Comparison of ENCODE assay signal across 8 cellular contexts in the genomic region with DNA sequence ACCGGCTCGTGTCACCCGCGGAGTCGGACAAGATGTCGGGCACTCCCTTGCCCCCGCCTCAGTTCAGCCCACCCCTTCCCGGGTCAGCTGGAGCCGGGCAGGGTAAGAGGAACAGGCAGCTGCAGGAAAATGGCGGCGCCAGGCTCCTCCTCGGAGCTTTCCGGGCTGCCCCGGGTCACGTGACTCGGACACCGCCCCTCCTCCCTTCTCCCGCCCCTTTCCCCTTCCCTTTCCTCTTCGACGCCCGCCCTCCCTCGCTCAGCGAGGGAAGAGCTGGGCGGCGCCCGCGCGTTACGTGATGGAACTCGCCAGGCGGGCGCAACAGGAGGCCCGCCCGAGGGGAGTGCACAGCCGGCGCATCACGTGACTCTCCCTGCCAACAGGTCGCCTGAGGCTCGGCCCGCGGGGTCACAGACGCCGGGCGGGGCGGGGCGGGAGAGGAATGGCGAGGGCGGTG. TPM values are rescaled to one million over a fixed set of nuclear protein-coding genes. Genes with fewer than 3 reads are reported as not detected.
DNase-seq lines count a peak whose midpoint lies in the region; ATAC-seq, FAIRE-seq and TF ChIP-seq lines count a peak whose summit lies in the region.

A gene with protein sequence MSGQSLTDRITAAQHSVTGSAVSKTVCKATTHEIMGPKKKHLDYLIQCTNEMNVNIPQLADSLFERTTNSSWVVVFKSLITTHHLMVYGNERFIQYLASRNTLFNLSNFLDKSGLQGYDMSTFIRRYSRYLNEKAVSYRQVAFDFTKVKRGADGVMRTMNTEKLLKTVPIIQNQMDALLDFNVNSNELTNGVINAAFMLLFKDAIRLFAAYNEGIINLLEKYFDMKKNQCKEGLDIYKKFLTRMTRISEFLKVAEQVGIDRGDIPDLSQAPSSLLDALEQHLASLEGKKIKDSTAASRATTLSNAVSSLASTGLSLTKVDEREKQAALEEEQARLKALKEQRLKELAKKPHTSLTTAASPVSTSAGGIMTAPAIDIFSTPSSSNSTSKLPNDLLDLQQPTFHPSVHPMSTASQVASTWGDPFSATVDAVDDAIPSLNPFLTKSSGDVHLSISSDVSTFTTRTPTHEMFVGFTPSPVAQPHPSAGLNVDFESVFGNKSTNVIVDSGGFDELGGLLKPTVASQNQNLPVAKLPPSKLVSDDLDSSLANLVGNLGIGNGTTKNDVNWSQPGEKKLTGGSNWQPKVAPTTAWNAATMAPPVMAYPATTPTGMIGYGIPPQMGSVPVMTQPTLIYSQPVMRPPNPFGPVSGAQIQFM (minus strand): TSS at position 134 of the 457 bp plus-strand sequence. CDS start 304 bp downstream, outside the sequence.

- POLR2A ChIA-PET in HepG2 (lab: Yijun Ruan, JAX) = interaction anchor here (0.7 to 2.2 kb wide), 18 partner anchors 13 to 421 kb away, joined by 3 to 11 read pairs (median 5); a partner anchor contains a TSS

- peaks cover 0 to 5% of the 10 kb centered on the region in 2 experiments; a peak in 1 of 5 replicates for H3K27me3 ChIP-seq in HepG2 (ENCODE audit: control insufficient read depth in 1 of 2, insufficient read depth in 2 of 2, low read length in 2 of 2)

- DNase-seq in NCI-H774 (lab: John Stamatoyannopoulos, UW) (peak; percentile 100), dermis blood vessel endothelial cell (peak; percentile 99), HepG2 (ENCODE audit: low spot score) (peak; percentile 96)
- peak; percentile 95 to 96 for DNase-seq in activated CD4-positive, alpha-beta T cell treated with anti-CD3 and anti-CD28 coated beads, Interleukin-2, amount 50 U/mL, for 4 hours
- DNase-seq in stimulated activated CD4-positive, alpha-beta T cell treated with anti-CD3 and anti-CD28 coated beads, Interleukin-4, amount 100 ng/mL, for 1 hour = peak; percentile 97

- peaks cover 32% of the 10 kb centered on the region for H3K4me1 ChIP-seq in HepG2 (ENCODE audit: insufficient read depth, low read length)

- TF ChIP-seq RAD21 in HepG2 (CRISPR knock-in tag; IDR thresholded peaks at IDR 0.05) = peak; percentile 63

- H3K27ac ChIP-seq in C4-2B = peak within 1 kb of the TSS; percentile 84
- peak within 1 kb of the TSS; percentile 86 for H3K27ac ChIP-seq in HepG2 (ENCODE audit: extremely low read length, insufficient read depth, low read length)

- peak within 1 kb of the TSS; percentile 58 for H2AFZ ChIP-seq in HepG2 (ENCODE audit: low read length)

- peak; percentile 44 for FAIRE-seq in HepG2 (lab: Jason Lieb, UNC)

- 0% methylated on average over 29 of the region's 48 CpGs for WGBS in HepG2 (ENCODE audit: low lambda C conversion rate)

- peak; percentile 65 to 81 for TF ChIP-seq POLR2A in HepG2 (IDR thresholded peaks at IDR 0.05; ENCODE audit: insufficient read depth in 1 of 2, low read depth in 2 of 2, low read length in 2 of 2)

- ATAC-seq in GM19395 (IDR thresholded peaks at IDR 0.05; ENCODE audit: unreplicated experiment) (peak; percentile 83), HG03565 (IDR thresholded peaks at IDR 0.05; ENCODE audit: unreplicated experiment) (peak; percentile 81), HepG2 (peak; percentile 92)

- H3K4me2 ChIP-seq in HepG2 (ENCODE audit: low read depth, low read length) = peak within 1 kb of the TSS; percentile 95

- CTCF ChIA-PET in HepG2 (lab: Yijun Ruan, JAX; ENCODE audit: low intra/inter-chr PET ratio, low total read pairs) = no interaction called here

- intact Hi-C loops in HepG2 (cut with micrococcal nuclease; ENCODE audit: unreplicated experiment) = loop anchor here (2.0 to 10.0 kb wide), 3 partner anchors 124 to 444 kb away; a partner anchor contains a TSS

- peaks cover 35% of the 10 kb centered on the region for H4K20me1 ChIP-seq in HepG2 (ENCODE audit: insufficient read depth, low read length)

- in situ Hi-C loops in HepG2 (cut with HindIII; ENCODE audit: extremely low pct_ligation_motif_present, low pct_unique_long_range_greater_than_20kb) = no loop called here

- TF ChIP-seq CTCF in C4-2B (conservative IDR thresholded peaks at IDR 0.05) = no peak
- TF ChIP-seq CTCF in HepG2 (CRISPR knock-in tag; IDR thresholded peaks at IDR 0.05) = peak; percentile 45

- peak within 1 kb of the TSS; percentile 83 to 99 (median 84) for H3K4me3 ChIP-seq in HepG2 (replicated peaks in 1 of 3; ENCODE audit: insufficient read depth in 1 of 3, low read depth in 2 of 3, low read length in 3 of 3)

- no peaks in the 10 kb centered on the region for H3K9me3 ChIP-seq in HepG2 (ENCODE audit: low read length)

- H3K9ac ChIP-seq in HepG2 (ENCODE audit: insufficient read depth, low read depth, low read length) = peak within 1 kb of the TSS; percentile 91

- H3K36me3 ChIP-seq in HepG2 (replicated peaks in 1 of 2; ENCODE audit: control insufficient read depth in 1 of 2, insufficient read depth in 2 of 2, low read length in 2 of 2) = no peaks in the 10 kb centered on the region

- H3K79me2 ChIP-seq in HepG2 (ENCODE audit: insufficient read depth, low read length) = peaks cover 47% of the 10 kb centered on the region

- BruUV-seq in HepG2 (replicated peaks; lab: Mats Ljungman, UMichigan) = no TSS peak

- TF ChIP-seq EP300 in HepG2 (IDR thresholded peaks at IDR 0.05; ENCODE audit: low read depth in 2 of 2, low read length in 2 of 2) (peak in 1 of 2 experiments; percentile 73; a peak in 2 of 4 replicates), HepG2 (CRISPR knock-in tag; IDR thresholded peaks at IDR 0.05; ENCODE audit: borderline replicate concordance) (peak; percentile 26; the same call in 1 of the 2 replicates)

TF ChIP-seq in HepG2, 621 proteins besides CTCF, POLR2A, EP300 and RAD21 (continues in another document):
- TF ChIP-seq ZSCAN20 (CRISPR knock-in tag; IDR thresholded peaks at IDR 0.05; ENCODE audit: borderline replicate concordance) (no peak), ZNF788 (CRISPR knock-in tag; IDR thresholded peaks at IDR 0.05; ENCODE audit: borderline replicate concordance) (peak; percentile 77; the same call in 1 of the 2 replicates), ZNF615 (CRISPR knock-in tag; IDR thresholded peaks at IDR 0.05; ENCODE audit: borderline replicate concordance) (no peak), FOXK2 (IDR thresholded peaks at IDR 0.05) (peak; percentile 82), ZNF101 (CRISPR knock-in tag; IDR thresholded peaks at IDR 0.05; ENCODE audit: borderline replicate concordance, low read depth) (no peak), HDAC6 (IDR thresholded peaks at IDR 0.05; ENCODE audit: low read depth, low read length) (no peak), RFX1 (IDR thresholded peaks at IDR 0.05) (no peak)
- TF ChIP-seq, protein P1, sequence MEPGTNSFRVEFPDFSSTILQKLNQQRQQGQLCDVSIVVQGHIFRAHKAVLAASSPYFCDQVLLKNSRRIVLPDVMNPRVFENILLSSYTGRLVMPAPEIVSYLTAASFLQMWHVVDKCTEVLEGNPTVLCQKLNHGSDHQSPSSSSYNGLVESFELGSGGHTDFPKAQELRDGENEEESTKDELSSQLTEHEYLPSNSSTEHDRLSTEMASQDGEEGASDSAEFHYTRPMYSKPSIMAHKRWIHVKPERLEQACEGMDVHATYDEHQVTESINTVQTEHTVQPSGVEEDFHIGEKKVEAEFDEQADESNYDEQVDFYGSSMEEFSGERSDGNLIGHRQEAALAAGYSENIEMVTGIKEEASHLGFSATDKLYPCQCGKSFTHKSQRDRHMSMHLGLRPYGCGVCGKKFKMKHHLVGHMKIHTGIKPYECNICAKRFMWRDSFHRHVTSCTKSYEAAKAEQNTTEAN (CRISPR knock-in tag; conservative IDR thresholded peaks at IDR 0.05) = no peak

RNA-seq across cellular contexts. Expression of the gene that starts here (rescaled TPM):
- 238 and 240 TPM in 2 replicates for total RNA-seq in dermis blood vessel endothelial cell
- 97.6 and 122 TPM in 2 replicates for total RNA-seq in HepG2 (2016; rRNA removed; fragmentation: Illumina TruSeq; extraction: Trizol)
- total RNA-seq in HepG2 (2016; cell fraction: cytosol; rRNA removed; fragmentation: Illumina TruSeq; extraction: Trizol; ENCODE audit: low read depth) = 185 and 210 TPM in 2 replicates
- total RNA-seq in HepG2 (2016; cell fraction: insoluble cytoplasmic fraction; rRNA removed; fragmentation: Illumina TruSeq; extraction: Trizol) = 99.5 and 114 TPM in 2 replicates
- total RNA-seq in HepG2 (2016; cell fraction: membrane; rRNA removed; fragmentation: Illumina TruSeq; extraction: Trizol) = 78.0 and 99.1 TPM in 2 replicates
- 105 and 121 TPM in 2 replicates for total RNA-seq in HepG2 (2016; cell fraction: nucleus; rRNA removed; fragmentation: Illumina TruSeq; extraction: Trizol)
- polyA plus RNA-seq in HepG2 (2011; rRNA removed) = 148 and 154 TPM in 2 replicates
- 71.2 and 106 TPM in 2 replicates for polyA plus RNA-seq in HepG2 (2011; cell fraction: cytosol; rRNA removed)
- polyA plus RNA-seq in HepG2 (2011; cell fraction: nucleus; rRNA removed) = 84.2 and 123 TPM in 2 replicates
- 83.5 and 95.3 TPM in 2 replicates for polyA plus RNA-seq in HepG2 (2012)
- polyA plus RNA-seq in HepG2 (2016; cell fraction: cytosol; fragmentation: Illumina TruSeq; extraction: Trizol; ENCODE audit: low read depth) = 4.3 and 4.7 TPM in 2 replicates
- polyA plus RNA-seq in HepG2 (2016; cell fraction: insoluble cytoplasmic fraction; fragmentation: Illumina TruSeq; extraction: Trizol; ENCODE audit: low read depth) = 105 and 110 TPM in 2 replicates
- 15.5 and 17.4 TPM in 2 replicates for polyA plus RNA-seq in HepG2 (2016; cell fraction: membrane; fragmentation: Illumina TruSeq; extraction: Trizol; ENCODE audit: low read depth)
- polyA plus RNA-seq in HepG2 (2016; cell fraction: nucleus; fragmentation: Illumina TruSeq; extraction: Trizol; ENCODE audit: insufficient read depth, low read depth) = 70.7 and 87.4 TPM in 2 replicates
- polyA minus RNA-seq in HepG2 (2011; rRNA and poly(A)+ RNA removed; ENCODE audit: low replicate concordance) = 247 and 783 TPM in 2 replicates
- polyA minus RNA-seq in HepG2 (2011; cell fraction: cytosol; rRNA and poly(A)+ RNA removed) = 130 and 147 TPM in 2 replicates
- polyA minus RNA-seq in HepG2 (2011; cell fraction: nucleus; rRNA and poly(A)+ RNA removed) = 306 and 365 TPM in 2 replicates

Comparison
In these comparisons a context has a peak if more than half of its experiments do, and no peak if none do; other contexts are left out.
1. Peak in every context shown above with its lines: DNase-seq, ATAC-seq, H3K4me3 ChIP-seq and H3K27ac ChIP-seq.